20 cellular contexts compared by ENCODE assay signal in genomic region chr2:10184421-10184820, GRCh38.
DNase-seq lines count a peak whose midpoint lies in the region; ATAC-seq and TF ChIP-seq lines count a peak whose summit lies in the region.
"Had no signal": no experiment of that assay in that cellular context is flagged by ENCODE, and none has a peak within 500 bp of the region (broad histone marks: within the 10 kb centered on the region; RNA-seq: fewer than 3 reads in every experiment).

No MANE protein-coding gene starts in this region.

- no peak overlapping the region for H3K27ac Mint-ChIP-seq in chondrocyte (ENCODE audit: unreplicated experiment)

- H3K27ac ChIP-seq in right cardiac atrium (ENCODE audit: low read length) (no peak overlapping the region), left ventricle myocardium inferior (replicated peaks) (no peak overlapping the region)

- no peak for TF ChIP-seq CTCF in left ventricle myocardium inferior (IDR thresholded peaks at IDR 0.05; ENCODE audit: borderline replicate concordance)
- no peak for TF ChIP-seq CTCF in chondrocyte (IDR thresholded peaks at IDR 0.05)

- DNase-seq in right cardiac atrium: no peak
- no peak for DNase-seq in left ventricle myocardium inferior
- DNase-seq in chondrocyte (ENCODE audit: low spot score): peak; percentile 47
- DNase-seq in posterior vena cava (ENCODE audit: low spot score): peak; percentile 56
- DNase-seq in stimulated activated CD4-positive, alpha-beta T cell treated with anti-CD3 and anti-CD28 coated beads, Interleukin-15, amount 100 ng/mL, for 24 hours: no peak
- no peak for DNase-seq in activated CD4-positive, alpha-beta T cell treated with anti-CD3 and anti-CD28 coated beads for 48 hours
- no peak for DNase-seq in stimulated activated CD4-positive, alpha-beta T cell treated with anti-CD3 and anti-CD28 coated beads, Interleukin-4, amount 100 ng/mL, for 1 hour
- DNase-seq: 8988T; C1 segment of cervical spinal cord; CD4-positive, CD25-positive, alpha-beta regulatory T cell; CD8-positive, alpha-beta memory T cell; COR-L47; DMS 273 treated with DMSO at 0.1 percent for 48 hours; DMS53; DND-41; EL had no signal

- peaks cover 4% of the 10 kb centered on the region for H3K9me3 Mint-ChIP-seq in chondrocyte (ENCODE audit: low read depth)

- H3K9me3 ChIP-seq in right cardiac atrium (ENCODE audit: control insufficient read depth, low read length) (no peaks in the 10 kb centered on the region), left ventricle myocardium inferior (replicated peaks) (no peaks in the 10 kb centered on the region)
- H3K9me3 ChIP-seq: HAP-1 had no signal

- no peaks in the 10 kb centered on the region for H3K36me3 Mint-ChIP-seq in chondrocyte (ENCODE audit: low read depth)

- H3K4me1 ChIP-seq in right cardiac atrium (ENCODE audit: control insufficient read depth, insufficient read depth, low read length) (no peaks in the 10 kb centered on the region), left ventricle myocardium inferior (peaks cover 9% of the 10 kb centered on the region)
- H3K4me1 ChIP-seq: HAP-1 had no signal

- no peaks in the 10 kb centered on the region for H3K4me1 Mint-ChIP-seq in chondrocyte (ENCODE audit: low read depth)
- H3K4me1 Mint-ChIP-seq: CD4-positive, CD25-positive, alpha-beta regulatory T cell; CD8-positive, alpha-beta memory T cell had no signal

- intact Hi-C loops in right cardiac atrium (cut with DNase I) (no loop called here), left ventricle myocardium inferior (cut with micrococcal nuclease) (no loop called here), posterior vena cava (cut with DNase I) (no loop called here)

- H3K27me3 Mint-ChIP-seq in chondrocyte (ENCODE audit: low read depth): peaks cover 3% of the 10 kb centered on the region
- H3K27me3 Mint-ChIP-seq: CD4-positive, CD25-positive, alpha-beta regulatory T cell; IgD-negative memory B cell had no signal

- H3K27me3 ChIP-seq in right cardiac atrium (ENCODE audit: control insufficient read depth, insufficient read depth) (no peaks in the 10 kb centered on the region), left ventricle myocardium inferior (ENCODE audit: low read depth) (no peaks in the 10 kb centered on the region)

- H3K4me3 ChIP-seq in right cardiac atrium (ENCODE audit: low read length): no peak overlapping the region
- H3K4me3 ChIP-seq in left ventricle myocardium inferior: no peak overlapping the region
- H3K4me3 ChIP-seq: GM12878, HAP-1 had no signal

- no peak overlapping the region for H3K4me3 Mint-ChIP-seq in chondrocyte (ENCODE audit: unreplicated experiment)
- H3K4me3 Mint-ChIP-seq: CD4-positive, CD25-positive, alpha-beta regulatory T cell; CD8-positive, alpha-beta memory T cell; IgD-negative memory B cell had no signal

- H3K36me3 ChIP-seq in left ventricle myocardium inferior: no peaks in the 10 kb centered on the region
- H3K36me3 ChIP-seq: HAP-1 had no signal

- ATAC-seq in right cardiac atrium: peak; percentile 7 to 22
- ATAC-seq in GM18520 (IDR thresholded peaks at IDR 0.05; ENCODE audit: unreplicated experiment): no peak
- ATAC-seq: GM12878 had no signal

- WGBS in right cardiac atrium: 89% methylated on average over 6 of the region's 6 CpGs

Comparison
In these comparisons a context has a peak if more than half of its experiments do, and no peak if none do; other contexts are left out.
1. DNase-seq: peak in chondrocyte (single experiment) and posterior vena cava (single experiment); none in right cardiac atrium (0 of 3), left ventricle myocardium inferior (single experiment), stimulated activated CD4-positive, alpha-beta T cell treated with anti-CD3 and anti-CD28 coated beads, Interleukin-15, amount 100 ng/mL, for 24 hours (single experiment), activated CD4-positive, alpha-beta T cell treated with anti-CD3 and anti-CD28 coated beads for 48 hours (single experiment) and stimulated activated CD4-positive, alpha-beta T cell treated with anti-CD3 and anti-CD28 coated beads, Interleukin-4, amount 100 ng/mL, for 1 hour (single experiment).